ENCODE assay signal across 10 cellular contexts in genomic region chr6:2860706-2861059, GRCh38. TPM values are rescaled to one million over a fixed set of nuclear protein-coding genes. Genes with fewer than 3 reads are reported as not detected.
A peak's percentile ranks its signal among the peaks of the same experiment; 100 is the strongest.
DNase-seq lines count a peak whose midpoint lies in the region; ATAC-seq lines count a peak whose summit lies in the region.
"Not testable (repeated sequence)": the region's sequence is repeated elsewhere in the genome, so short reads cannot be mapped to it uniquely, and the experiment has no call there.
"Had no signal": no experiment of that assay in that cellular context is flagged by ENCODE, and none has a peak within 500 bp of the region (broad histone marks: within the 10 kb centered on the region; RNA-seq: fewer than 3 reads in every experiment).

No MANE protein-coding gene starts in this region.

- not testable (repeated sequence) for H3K4me3 ChIP-seq in CD4-positive, CD25-positive, alpha-beta regulatory T cell (ENCODE audit: low read depth, low read length)

- not testable (repeated sequence) for H3K9me3 Mint-ChIP-seq in CD4-positive, CD25-positive, alpha-beta regulatory T cell; activated naive CD4-positive, alpha-beta T cell treated with anti-CD3 and anti-CD28 coated beads, Interleukin-2, amount 50 U/mL, for 24 hours; dendritic cell treated with granulocyte-macrophage colony-stimulating factor and Interleukin-4, amounts not matched to agents 40 ng/mL and 50 ng/mL, for 4 days; natural killer cell treated with Interleukin-12 subunit alpha and Interleukin-12 subunit beta and Interleukin-15 and Interleukin-18, amount 100 ng/mL, for 72 hours; stimulated activated naive CD8-positive, alpha-beta T cell treated with anti-CD3 and anti-CD28 coated beads, Interleukin-15, amount 100 ng/mL, for 72 hours
- peaks cover 30% of the 10 kb centered on the region for H3K9me3 Mint-ChIP-seq in T-helper 2 cell treated with Interferon-gamma antibody and Interleukin-4, amounts not matched to agents 5 μg/mL and 100 μg/mL, for 36 hours

- not testable (repeated sequence) for H3K36me3 ChIP-seq in CD4-positive, CD25-positive, alpha-beta regulatory T cell (ENCODE audit: control insufficient read depth, insufficient read depth, low read length); KOPT-K1 (ENCODE audit: insufficient read depth, low read length)

- H3K27ac ChIP-seq in CD4-positive, CD25-positive, alpha-beta regulatory T cell (ENCODE audit: insufficient read depth, low read length, poor library complexity, severe bottlenecking): peak overlapping the region; percentile 72
- peak overlapping the region; percentile 70 for H3K27ac ChIP-seq in KOPT-K1 (ENCODE audit: low read depth, low read length, poor library complexity, severe bottlenecking)

- H3K4me3 Mint-ChIP-seq in CD4-positive, CD25-positive, alpha-beta regulatory T cell: peak overlapping the region in 3 of 4 donors; percentile 54 to 78 (median 70)
- peak overlapping the region; percentile 60 for H3K4me3 Mint-ChIP-seq in T-helper 2 cell treated with Interferon-gamma antibody and Interleukin-4, amounts not matched to agents 5 μg/mL and 100 μg/mL, for 36 hours
- H3K4me3 Mint-ChIP-seq in activated naive CD4-positive, alpha-beta T cell treated with anti-CD3 and anti-CD28 coated beads, Interleukin-2, amount 50 U/mL, for 24 hours; dendritic cell treated with granulocyte-macrophage colony-stimulating factor and Interleukin-4, amounts not matched to agents 40 ng/mL and 50 ng/mL, for 4 days: not testable (repeated sequence)
- peak overlapping the region; percentile 86 for H3K4me3 Mint-ChIP-seq in natural killer cell treated with Interleukin-12 subunit alpha and Interleukin-12 subunit beta and Interleukin-15 and Interleukin-18, amount 100 ng/mL, for 72 hours
- peak overlapping the region in 1 of 2 donors; percentile 63 for H3K4me3 Mint-ChIP-seq in stimulated activated naive CD8-positive, alpha-beta T cell treated with anti-CD3 and anti-CD28 coated beads, Interleukin-15, amount 100 ng/mL, for 72 hours

- H3K27me3 ChIP-seq in CD4-positive, CD25-positive, alpha-beta regulatory T cell (ENCODE audit: control insufficient read depth, insufficient read depth, low read length): not testable (repeated sequence)

- peaks cover 74% of the 10 kb centered on the region for H3K4me1 ChIP-seq in CD4-positive, CD25-positive, alpha-beta regulatory T cell (ENCODE audit: control insufficient read depth, insufficient read depth, low read length, poor library complexity, severe bottlenecking)

- not testable (repeated sequence) for DNase-seq in CD4-positive, CD25-positive, alpha-beta regulatory T cell; T-helper 2 cell treated with Interferon-gamma antibody and Interleukin-4, amounts not matched to agents 5 μg/mL and 100 μg/mL, for 36 hours (ENCODE audit: low spot score); natural killer cell treated with Interleukin-12 subunit alpha and Interleukin-12 subunit beta and Interleukin-15 and Interleukin-18, amount 100 ng/mL, for 72 hours (ENCODE audit: low spot score); stimulated activated naive CD8-positive, alpha-beta T cell treated with anti-CD3 and anti-CD28 coated beads, Interleukin-15, amount 100 ng/mL, for 72 hours
- peak; percentile 57 for DNase-seq in activated CD8-positive, alpha-beta memory T cell treated with anti-CD3 and anti-CD28 coated beads for 24 hours

- peaks cover 35 to 84% (median 64%) of the 10 kb centered on the region in 4 donors for H3K4me1 Mint-ChIP-seq in CD4-positive, CD25-positive, alpha-beta regulatory T cell
- peaks cover 71% of the 10 kb centered on the region for H3K4me1 Mint-ChIP-seq in T-helper 2 cell treated with Interferon-gamma antibody and Interleukin-4, amounts not matched to agents 5 μg/mL and 100 μg/mL, for 36 hours (ENCODE audit: low read depth)
- H3K4me1 Mint-ChIP-seq in activated naive CD4-positive, alpha-beta T cell treated with anti-CD3 and anti-CD28 coated beads, Interleukin-2, amount 50 U/mL, for 24 hours: peaks cover 79% of the 10 kb centered on the region
- H3K4me1 Mint-ChIP-seq in dendritic cell treated with granulocyte-macrophage colony-stimulating factor and Interleukin-4, amounts not matched to agents 40 ng/mL and 50 ng/mL, for 4 days (ENCODE audit: low read depth): peaks cover 68% of the 10 kb centered on the region
- H3K4me1 Mint-ChIP-seq in natural killer cell treated with Interleukin-12 subunit alpha and Interleukin-12 subunit beta and Interleukin-15 and Interleukin-18, amount 100 ng/mL, for 72 hours (ENCODE audit: low read depth in 2 of 2): peaks cover 53 to 71% of the 10 kb centered on the region in 2 donors
- peaks cover 96% of the 10 kb centered on the region for H3K4me1 Mint-ChIP-seq in stimulated activated naive CD8-positive, alpha-beta T cell treated with anti-CD3 and anti-CD28 coated beads, Interleukin-15, amount 100 ng/mL, for 72 hours

- H3K27ac Mint-ChIP-seq in CD4-positive, CD25-positive, alpha-beta regulatory T cell: peak overlapping the region; percentile 93 to 97 (median 95)
- H3K27ac Mint-ChIP-seq in T-helper 2 cell treated with Interferon-gamma antibody and Interleukin-4, amounts not matched to agents 5 μg/mL and 100 μg/mL, for 36 hours: peak overlapping the region; percentile 93
- H3K27ac Mint-ChIP-seq in activated naive CD4-positive, alpha-beta T cell treated with anti-CD3 and anti-CD28 coated beads, Interleukin-2, amount 50 U/mL, for 24 hours: peak overlapping the region; percentile 46
- peak overlapping the region; percentile 89 for H3K27ac Mint-ChIP-seq in dendritic cell treated with granulocyte-macrophage colony-stimulating factor and Interleukin-4, amounts not matched to agents 40 ng/mL and 50 ng/mL, for 4 days
- peak overlapping the region; percentile 91 to 99 for H3K27ac Mint-ChIP-seq in natural killer cell treated with Interleukin-12 subunit alpha and Interleukin-12 subunit beta and Interleukin-15 and Interleukin-18, amount 100 ng/mL, for 72 hours
- H3K27ac Mint-ChIP-seq in stimulated activated naive CD8-positive, alpha-beta T cell treated with anti-CD3 and anti-CD28 coated beads, Interleukin-15, amount 100 ng/mL, for 72 hours: peak overlapping the region; percentile 77 to 99

- intact Hi-C loops in dendritic cell treated with granulocyte-macrophage colony-stimulating factor and Interleukin-4, amounts not matched to agents 40 ng/mL and 50 ng/mL, for 4 days (cut with micrococcal nuclease): not testable (repeated sequence)

- not testable (repeated sequence) for H3K27me3 Mint-ChIP-seq in CD4-positive, CD25-positive, alpha-beta regulatory T cell; T-helper 2 cell treated with Interferon-gamma antibody and Interleukin-4, amounts not matched to agents 5 μg/mL and 100 μg/mL, for 36 hours (ENCODE audit: low read depth); activated naive CD4-positive, alpha-beta T cell treated with anti-CD3 and anti-CD28 coated beads, Interleukin-2, amount 50 U/mL, for 24 hours; dendritic cell treated with granulocyte-macrophage colony-stimulating factor and Interleukin-4, amounts not matched to agents 40 ng/mL and 50 ng/mL, for 4 days; natural killer cell treated with Interleukin-12 subunit alpha and Interleukin-12 subunit beta and Interleukin-15 and Interleukin-18, amount 100 ng/mL, for 72 hours; stimulated activated naive CD8-positive, alpha-beta T cell treated with anti-CD3 and anti-CD28 coated beads, Interleukin-15, amount 100 ng/mL, for 72 hours

- ATAC-seq in CD4-positive, CD25-positive, alpha-beta regulatory T cell (ENCODE audit: low read depth in 2 of 2); natural killer cell treated with Interleukin-12 subunit alpha and Interleukin-12 subunit beta and Interleukin-15 and Interleukin-18, amount 100 ng/mL, for 72 hours; stimulated activated naive CD8-positive, alpha-beta T cell treated with anti-CD3 and anti-CD28 coated beads, Interleukin-15, amount 100 ng/mL, for 72 hours: not testable (repeated sequence)

- H3K36me3 Mint-ChIP-seq in CD4-positive, CD25-positive, alpha-beta regulatory T cell; activated naive CD4-positive, alpha-beta T cell treated with anti-CD3 and anti-CD28 coated beads, Interleukin-2, amount 50 U/mL, for 24 hours; dendritic cell treated with granulocyte-macrophage colony-stimulating factor and Interleukin-4, amounts not matched to agents 40 ng/mL and 50 ng/mL, for 4 days (ENCODE audit: low read depth); natural killer cell treated with Interleukin-12 subunit alpha and Interleukin-12 subunit beta and Interleukin-15 and Interleukin-18, amount 100 ng/mL, for 72 hours: not testable (repeated sequence)
- H3K36me3 Mint-ChIP-seq in T-helper 2 cell treated with Interferon-gamma antibody and Interleukin-4, amounts not matched to agents 5 μg/mL and 100 μg/mL, for 36 hours (ENCODE audit: low read depth): peaks cover 24% of the 10 kb centered on the region

- not testable (repeated sequence) for H3K9me3 ChIP-seq in CD4-positive, CD25-positive, alpha-beta regulatory T cell (ENCODE audit: control insufficient read depth in 2 of 2, low read length in 2 of 2); KOPT-K1 (ENCODE audit: insufficient read depth, low read length, poor library complexity, severe bottlenecking)

RNA-seq across cellular contexts. Expression of gene SERPINB1, which starts 19.0 kb away (rescaled TPM):
- 38.1 TPM for total RNA-seq in CD4-positive, CD25-positive, alpha-beta regulatory T cell
- 100 to 1,000 TPM; 100 to 116 (median 109) TPM for polyA plus RNA-seq in CD4-positive, CD25-positive, alpha-beta regulatory T cell
- 100 to 1,000 TPM; 103 to 275 TPM for total RNA-seq in natural killer cell treated with Interleukin-12 subunit alpha and Interleukin-12 subunit beta and Interleukin-15 and Interleukin-18, amount 100 ng/mL, for 72 hours

RNA-seq across cellular contexts. Expression of gene SERPINB9, which starts 42.4 kb away (rescaled TPM):
- total RNA-seq in CD4-positive, CD25-positive, alpha-beta regulatory T cell: 48.1 TPM
- 10 to 100 TPM; 29.1 to 46.2 (median 37.1) TPM for polyA plus RNA-seq in CD4-positive, CD25-positive, alpha-beta regulatory T cell
- 100 to 1,000 TPM in 1 of 2 donors, 10 to 100 TPM in 1; 59.0 to 159 TPM for total RNA-seq in natural killer cell treated with Interleukin-12 subunit alpha and Interleukin-12 subunit beta and Interleukin-15 and Interleukin-18, amount 100 ng/mL, for 72 hours
- total RNA-seq: A172, HT1080 had no signal
